11 cellular contexts compared by ENCODE assay signal in genomic region chr1:201500670-201501120, GRCh38. TPM values are rescaled to one million over a fixed set of nuclear protein-coding genes. Genes with fewer than 3 reads are reported as not detected.
A peak's percentile ranks its signal among the peaks of the same experiment; 100 is the strongest.
DNase-seq lines count a peak whose midpoint lies in the region; ATAC-seq and TF ChIP-seq lines count a peak whose summit lies in the region.
"Had no signal": no experiment of that assay in that cellular context is flagged by ENCODE, and none has a peak within 500 bp of the region (broad histone marks: within the 10 kb centered on the region; RNA-seq: fewer than 3 reads in every experiment).

No MANE protein-coding gene starts in this region.

- DNase-seq in SK-N-SH, result no peak
- peak in 1 of 5 donors; percentile 38 for DNase-seq in heart left ventricle
- no peak for DNase-seq in osteoblast (ENCODE audit: insufficient read length, low spot score, missing footprints)
- DNase-seq in aorta, result peak in 1 of 2 donors; percentile 61
- no peak for DNase-seq in NCI-H1092 treated with DMSO at 0.1 percent for 48 hours (lab: John Stamatoyannopoulos, UW)
- no peak for DNase-seq in activated CD4-positive, CD25-positive, alpha-beta regulatory T cell (lab: John Stamatoyannopoulos, UW)
- DNase-seq: activated CD4-positive, alpha-beta T cell treated with anti-CD3 and anti-CD28 coated beads, Interleukin-2, amount 50 U/mL, for 4 hours; amniotic stem cell; stimulated activated naive CD8-positive, alpha-beta T cell treated with anti-CD3 and anti-CD28 coated beads, Interleukin-15, amount 100 ng/mL, for 72 hours had no signal

- no peak overlapping the region for H3K9ac ChIP-seq in SK-N-SH

- POLR2A ChIA-PET in SK-N-SH (lab: Yijun Ruan, JAX), result no interaction called here

- H3K27ac ChIP-seq in SK-N-SH (ENCODE audit: low read depth in 2 of 2, low read length in 1 of 2), result no peak overlapping the region
- H3K27ac ChIP-seq in heart left ventricle, result peak overlapping the region; percentile 44 to 98 (median 72)
- peak overlapping the region; percentile 99 for H3K27ac ChIP-seq in osteoblast (ENCODE audit: low read depth, low read length)
- peak overlapping the region; percentile 71 to 73 for H3K27ac ChIP-seq in aorta (ENCODE audit: low read depth in 1 of 2, low read length in 2 of 2)

- H3K79me2 ChIP-seq in SK-N-SH (ENCODE audit: insufficient read depth) (peaks cover 94% of the 10 kb centered on the region), osteoblast (ENCODE audit: insufficient read depth, low read length) (peaks cover 98% of the 10 kb centered on the region)

- H3K9me3 ChIP-seq in SK-N-SH, result no peaks in the 10 kb centered on the region
- H3K9me3 ChIP-seq in heart left ventricle, result no peaks in the 10 kb centered on the region
- no peaks in the 10 kb centered on the region for H3K9me3 ChIP-seq in osteoblast (ENCODE audit: low read depth, low read length)
- H3K9me3 ChIP-seq in aorta (ENCODE audit: control insufficient read depth, low read length), result no peaks in the 10 kb centered on the region

- no peak for TF ChIP-seq EP300 in SK-N-SH (IDR thresholded peaks at IDR 0.05; ENCODE audit: borderline replicate concordance in 1 of 2, low read depth in 1 of 2, low read length in 1 of 2)

- H3K36me3 ChIP-seq in SK-N-SH (replicated peaks in 1 of 2; ENCODE audit: control insufficient read depth in 1 of 2, insufficient read depth in 2 of 2, low read length in 1 of 2), result peaks cover 0 to 6% of the 10 kb centered on the region in 2 experiments
- peaks cover 0 to 12% (median 0%) of the 10 kb centered on the region in 9 donors for H3K36me3 ChIP-seq in heart left ventricle
- H3K36me3 ChIP-seq in osteoblast (ENCODE audit: insufficient read depth, low read length), result peaks cover 61% of the 10 kb centered on the region
- H3K36me3 ChIP-seq in aorta (ENCODE audit: control insufficient read depth in 1 of 2, insufficient read depth in 2 of 2, low read length in 1 of 2), result peaks cover 0 to 2% of the 10 kb centered on the region in 2 donors

- H3K4me1 ChIP-seq in SK-N-SH (ENCODE audit: control insufficient read depth in 1 of 2, insufficient read depth in 2 of 2, low read depth in 1 of 2, low read length in 1 of 2) (peaks cover 24 to 35% of the 10 kb centered on the region in 2 experiments; a peak in 3 of 4 replicates), heart left ventricle (peaks cover 8 to 92% (median 69%) of the 10 kb centered on the region in 12 donors), osteoblast (ENCODE audit: insufficient read depth, low read length) (peaks cover 84% of the 10 kb centered on the region), aorta (ENCODE audit: control insufficient read depth in 1 of 2, insufficient read depth in 2 of 2, low read length in 2 of 2) (peaks cover 2 to 6% of the 10 kb centered on the region in 2 donors)

- H3K4me3 ChIP-seq in SK-N-SH (ENCODE audit: low read depth in 2 of 2, low read length in 1 of 2) (no peak overlapping the region), heart left ventricle (no peak overlapping the region), osteoblast (ENCODE audit: insufficient read depth, low read length) (peak overlapping the region; percentile 15), aorta (ENCODE audit: low read length in 2 of 2) (no peak overlapping the region)

- no peak for TF ChIP-seq POLR2A in heart left ventricle (IDR thresholded peaks at IDR 0.05)

- H3K27me3 ChIP-seq in SK-N-SH (ENCODE audit: insufficient read depth) (no peaks in the 10 kb centered on the region), heart left ventricle (no peaks in the 10 kb centered on the region), osteoblast (ENCODE audit: insufficient read depth, low read length) (no peaks in the 10 kb centered on the region), aorta (ENCODE audit: control insufficient read depth in 1 of 2, insufficient read depth in 2 of 2, low read length in 1 of 2) (no peaks in the 10 kb centered on the region)

- intact Hi-C loops in heart left ventricle (cut with DNase I), result no loop called here
- intact Hi-C loops in aorta (cut with DNase I), result no loop called here

- no peak for TF ChIP-seq RAD21 in SK-N-SH (IDR thresholded peaks at IDR 0.05; ENCODE audit: low read length)

- H3F3A ChIP-seq in SK-N-SH (replicated peaks; ENCODE audit: insufficient read depth), result peaks cover 9% of the 10 kb centered on the region

- no peak for ATAC-seq in SK-N-SH treated with all-trans-retinoic acid at 6 μM for 48 hours
- peak; percentile 9 to 44 (median 36) for ATAC-seq in heart left ventricle
- ATAC-seq in aorta (ENCODE audit: low FRiP score), result peak; percentile 57
- no peak for ATAC-seq in GM19023 (IDR thresholded peaks at IDR 0.05; ENCODE audit: unreplicated experiment)
- ATAC-seq: stimulated activated naive CD8-positive, alpha-beta T cell treated with anti-CD3 and anti-CD28 coated beads, Interleukin-15, amount 100 ng/mL, for 72 hours had no signal

- H4K20me1 ChIP-seq in SK-N-SH (ENCODE audit: insufficient read depth), result peaks cover 11% of the 10 kb centered on the region; the same call in 1 of the 2 replicates
- peaks cover 44% of the 10 kb centered on the region for H4K20me1 ChIP-seq in osteoblast (ENCODE audit: insufficient read depth, low read length)

- H2AFZ ChIP-seq in SK-N-SH (ENCODE audit: low read depth), result no peak overlapping the region
- H2AFZ ChIP-seq in osteoblast (ENCODE audit: low read length), result no peak overlapping the region

- CTCF ChIA-PET in SK-N-SH (lab: Yijun Ruan, JAX), result interaction anchor here (0.7 to 31.9 kb wide), 5 partner anchors 12 to 499 kb away, joined by 3 to 860 read pairs (median 4); no protein-coding TSS in a partner anchor

- TF ChIP-seq CTCF in SK-N-SH (IDR thresholded peaks at IDR 0.05), result no peak
- TF ChIP-seq CTCF in heart left ventricle (IDR thresholded peaks at IDR 0.05), result no peak
- no peak for TF ChIP-seq CTCF in osteoblast (IDR thresholded peaks at IDR 0.05; ENCODE audit: extremely low read depth, low read depth, low read length)

- no peaks in the 10 kb centered on the region for H3K9me2 ChIP-seq in SK-N-SH

- H3K4me2 ChIP-seq in SK-N-SH, result 0 out of 2 replicates have a peak overlapping the region, but pooled peaks have one; percentile 5
- H3K4me2 ChIP-seq in osteoblast (ENCODE audit: insufficient read depth, low read length), result peak overlapping the region; percentile 61

- 93% methylated on average over 4 of the region's 4 CpGs for WGBS in SK-N-SH (ENCODE audit: low lambda C conversion rate)
- WGBS in heart left ventricle, 4 donors, result 44 to 65% (median 51%) methylated on average over 4 of the region's 4 CpGs
- 10 to 12% methylated on average over 4 of the region's 4 CpGs for WGBS in aorta, 2 donors

TF ChIP-seq in SK-N-SH, 30 proteins besides CTCF, POLR2A, EP300 and RAD21 (continues in another document):
- TF ChIP-seq SIN3A (IDR thresholded peaks at IDR 0.05; ENCODE audit: borderline replicate concordance, low read depth, low read length), result no peak
- TF ChIP-seq GATA2 (CRISPR knock-in tag; IDR thresholded peaks at IDR 0.05), result no peak
- TF ChIP-seq SMC3 (IDR thresholded peaks at IDR 0.05; ENCODE audit: low read depth, low read length), result no peak
- no peak for TF ChIP-seq CHD2 (IDR thresholded peaks at IDR 0.05; ENCODE audit: low read length, partially characterized antibody)
- no peak for TF ChIP-seq NRF1 (IDR thresholded peaks at IDR 0.05; ENCODE audit: low read depth, low read length)
- no peak for TF ChIP-seq FOSL2 (IDR thresholded peaks at IDR 0.05; ENCODE audit: borderline replicate concordance, low read depth)
- TF ChIP-seq RCOR1 (IDR thresholded peaks at IDR 0.05; ENCODE audit: low read length), result no peak

TF ChIP-seq in SK-N-SH treated with all-trans-retinoic acid at 6 μM for 48 hours, 23 proteins besides CTCF, POLR2A, EP300 and RAD21:
- TF ChIP-seq ARNTL (CRISPR knock-in tag; IDR thresholded peaks at IDR 0.05; ENCODE audit: borderline replicate concordance, low read depth), result no peak

RNA-seq across cellular contexts. Expression of gene CSRP1, which starts 6.2 kb away (rescaled TPM):
- polyA plus RNA-seq in SK-N-SH (2012; rRNA removed) (317 and 373 TPM in 2 replicates), heart left ventricle (10 to 100 TPM; 46.6 to 81.7 TPM), aorta (100 to 1,000 TPM; 703 to 838 TPM)
- 237 and 288 TPM in 2 replicates for polyA plus RNA-seq in SK-N-SH (2012; cell fraction: cytosol; rRNA removed)
- 358 and 396 TPM in 2 replicates for polyA plus RNA-seq in SK-N-SH (2012; cell fraction: nucleus; rRNA removed)
- total RNA-seq in heart left ventricle (100 to 1,000 TPM in 2 of 9 donors, 10 to 100 TPM in 7; 35.8 to 325 (median 78.6) TPM), osteoblast (389 and 480 TPM in 2 replicates), aorta (1,000 to 10,000 TPM in 1 of 2 donors, 100 to 1,000 TPM in 1; 599 to 1,490 TPM)

RNA-seq across cellular contexts. Expression of gene PHLDA3, which starts 31.7 kb away (rescaled TPM):
- polyA plus RNA-seq in SK-N-SH (2012; rRNA removed), result 105 and 108 TPM in 2 replicates
- 46.1 and 93.3 TPM in 2 replicates for polyA plus RNA-seq in SK-N-SH (2012; cell fraction: cytosol; rRNA removed)
- 94.2 and 108 TPM in 2 replicates for polyA plus RNA-seq in SK-N-SH (2012; cell fraction: nucleus; rRNA removed)
- 10 to 100 TPM; 18.4 to 48.1 (median 33.4) TPM for total RNA-seq in heart left ventricle
- 10 to 100 TPM; 15.2 to 22.9 TPM for polyA plus RNA-seq in heart left ventricle
- 116 and 134 TPM in 2 replicates for total RNA-seq in osteoblast
- total RNA-seq in aorta, result 10 to 100 TPM; 66.1 to 71.6 TPM
- polyA plus RNA-seq in aorta, result 10 to 100 TPM; 33.7 to 46.1 TPM

RNA-seq across cellular contexts. Expression of gene NAV1, which starts 38.2 kb away (rescaled TPM):
- polyA plus RNA-seq in SK-N-SH (2012; rRNA removed) (13.3 and 16.1 TPM in 2 replicates), heart left ventricle (10 to 100 TPM; 30.5 to 37.6 TPM), aorta (10 to 100 TPM in 1 of 2 donors, 1 to 10 TPM in 1; 8.3 to 33.8 TPM)
- 11.1 and 14.3 TPM in 2 replicates for polyA plus RNA-seq in SK-N-SH (2012; cell fraction: cytosol; rRNA removed)
- polyA plus RNA-seq in SK-N-SH (2012; cell fraction: nucleus; rRNA removed), result 39.7 and 44.9 TPM in 2 replicates
- total RNA-seq in heart left ventricle (100 to 1,000 TPM in 1 of 9 donors, 10 to 100 TPM in 8; 58.0 to 107 (median 85.0) TPM), osteoblast (47.0 and 47.1 TPM in 2 replicates), aorta (100 to 1,000 TPM; 167 to 236 TPM)

Comparison
In these comparisons a context has a peak if more than half of its experiments do, and no peak if none do; other contexts are left out.
1. H3K27ac ChIP-seq: peak in heart left ventricle (12 of 12), osteoblast (single experiment) and aorta (2 of 2); none in SK-N-SH (0 of 2).
2. ATAC-seq: peak in heart left ventricle (4 of 4) and aorta (single experiment); none in SK-N-SH treated with all-trans-retinoic acid at 6 μM for 48 hours (single experiment) and GM19023 (single experiment).